ENCODE assay signal across 14 cellular contexts in the genomic region with DNA sequence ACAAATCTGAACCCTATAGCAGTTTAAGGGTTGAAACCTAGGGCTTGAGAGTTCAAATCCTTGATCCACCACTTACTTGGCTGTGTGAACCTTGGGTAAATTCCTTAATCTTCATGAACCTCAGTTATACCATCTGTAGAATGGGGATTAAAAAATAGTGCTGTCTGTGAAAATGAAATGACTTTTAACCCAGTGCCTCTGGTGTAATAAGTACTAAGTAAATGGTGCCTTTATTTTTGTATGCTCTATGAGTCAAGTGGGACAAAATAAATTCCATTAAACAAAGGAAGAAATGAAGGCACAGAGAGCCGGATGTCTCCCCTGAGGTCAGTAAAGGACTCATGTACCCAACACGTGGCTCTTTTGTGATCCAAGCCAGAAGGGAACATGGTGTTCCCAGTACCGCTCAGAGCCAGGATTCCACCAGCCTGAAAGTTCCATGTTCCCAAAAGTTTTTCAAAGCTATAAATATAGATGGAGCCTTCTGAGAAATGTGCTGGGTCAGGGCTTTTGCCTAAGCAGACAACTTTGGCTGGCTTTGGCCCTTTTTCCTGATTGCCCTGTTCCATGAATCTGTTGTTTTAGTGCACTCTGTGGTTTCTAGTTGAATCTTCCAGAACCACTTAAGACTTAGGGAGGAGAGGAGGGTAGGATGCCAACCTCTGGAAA.
DNase-seq lines count a peak whose midpoint lies in the region; ATAC-seq, FAIRE-seq and TF ChIP-seq lines count a peak whose summit lies in the region.
"Had no signal": no experiment of that assay in that cellular context is flagged by ENCODE, and none has a peak within 500 bp of the region (broad histone marks: within the 10 kb centered on the region; RNA-seq: fewer than 3 reads in every experiment).

No MANE protein-coding gene starts in this region.

- H3K4me3 ChIP-seq in right lobe of liver (no peak overlapping the region), small intestine (ENCODE audit: low read depth in 1 of 2, low read length in 2 of 2) (no peak overlapping the region)

- 39% methylated on average over 3 of the region's 3 CpGs for WGBS in right lobe of liver (ENCODE audit: insufficient coverage, low coverage, low lambda C conversion rate, missing lambda C conversion rate)
- 76 to 80% (median 77%) methylated on average over 3 of the region's 3 CpGs for WGBS in small intestine, 3 donors

- peaks cover 0 to 9% (median 0%) of the 10 kb centered on the region in 4 donors for H3K9me3 ChIP-seq in right lobe of liver
- H3K9me3 ChIP-seq in small intestine (ENCODE audit: control insufficient read depth, low read depth): no peaks in the 10 kb centered on the region
- H3K9me3 ChIP-seq: BE2C had no signal

- TF ChIP-seq CTCF in right lobe of liver (IDR thresholded peaks at IDR 0.05) (no peak), RWPE1 (conservative IDR thresholded peaks at IDR 0.05; ENCODE audit: low read depth) (no peak)

- ATAC-seq in right lobe of liver: peak; percentile 26 to 66 (median 49)
- no peak for ATAC-seq in HG03354 (IDR thresholded peaks at IDR 0.05; ENCODE audit: poor library complexity, severe bottlenecking, unreplicated experiment)

- POLR2A ChIA-PET in RWPE1 (lab: Yijun Ruan, JAX; ENCODE audit: low non-redundant PET): no interaction called here

- no peak overlapping the region for H3K27ac ChIP-seq in right lobe of liver
- peak overlapping the region in 1 of 2 donors; percentile 14 for H3K27ac ChIP-seq in small intestine (ENCODE audit: low read depth in 1 of 2, low read length in 1 of 2)
- no peak overlapping the region for H3K27ac ChIP-seq in RWPE1

- H3K36me3 ChIP-seq in right lobe of liver (no peaks in the 10 kb centered on the region), small intestine (ENCODE audit: control insufficient read depth in 2 of 2, insufficient read depth in 2 of 2, low read length in 2 of 2) (no peaks in the 10 kb centered on the region)
- H3K36me3 ChIP-seq: BE2C had no signal

- H3K27me3 ChIP-seq in right lobe of liver (no peaks in the 10 kb centered on the region), small intestine (ENCODE audit: control insufficient read depth in 2 of 2, insufficient read depth in 2 of 2, low read length in 2 of 2) (peaks cover 0 to 2% of the 10 kb centered on the region in 2 donors)
- H3K27me3 ChIP-seq: BE2C had no signal

- intact Hi-C loops in right lobe of liver (cut with DNase I): no loop called here

- no peak for TF ChIP-seq POLR2A in right lobe of liver (IDR thresholded peaks at IDR 0.05)

- H3K4me1 ChIP-seq in right lobe of liver: no peaks in the 10 kb centered on the region
- H3K4me1 ChIP-seq in small intestine (ENCODE audit: control insufficient read depth in 2 of 2, insufficient read depth in 1 of 2, low read depth in 1 of 2, low read length in 1 of 2): no peaks in the 10 kb centered on the region
- H3K4me1 ChIP-seq: BE2C had no signal

- DNase-seq in EH (ENCODE audit: low read depth) (peak; percentile 52), epidermal melanocyte (ENCODE audit: insufficient read length, low spot score) (peak; percentile 67), right lobe of liver (peak in 1 of 3 donors; percentile 66), small intestine (peak; percentile 25), RCC 7860 (ENCODE audit: low spot score) (no peak), RWPE1 (ENCODE audit: low spot score) (no peak)
- DNase-seq in activated effector memory CD4-positive, alpha-beta T cell treated with anti-CD3 and anti-CD28 coated beads, Interleukin-2, amount 50 U/mL, for 16 hours: no peak
- DNase-seq: activated CD4-positive, alpha-beta memory T cell treated with anti-CD3 and anti-CD28 coated beads, Interleukin-2, amount 10 ng/mL, durations not matched to agents 7 days and 5 days; activated naive CD4-positive, alpha-beta T cell treated with anti-CD3 and anti-CD28 coated beads for 36 hours; BE2C; NCI-H2029; retina had no signal

- CTCF ChIA-PET in RWPE1 (lab: Yijun Ruan, JAX): interaction anchor here (0.6 kb wide), 1 partner anchor 40 kb away, joined by 3 read pairs; no protein-coding TSS in a partner anchor

- no peak for FAIRE-seq in small intestine (lab: Jason Lieb, UNC)
- FAIRE-seq in RCC 7860 (lab: Jason Lieb, UNC): no peak
- FAIRE-seq: colon had no signal

Comparison
In these comparisons a context has a peak if more than half of its experiments do, and no peak if none do; other contexts are left out.
1. DNase-seq: peak in EH (single experiment), epidermal melanocyte (single experiment) and small intestine (single experiment); none in RCC 7860 (single experiment), RWPE1 (single experiment) and activated effector memory CD4-positive, alpha-beta T cell treated with anti-CD3 and anti-CD28 coated beads, Interleukin-2, amount 50 U/mL, for 16 hours (single experiment).